In the genomic region with DNA sequence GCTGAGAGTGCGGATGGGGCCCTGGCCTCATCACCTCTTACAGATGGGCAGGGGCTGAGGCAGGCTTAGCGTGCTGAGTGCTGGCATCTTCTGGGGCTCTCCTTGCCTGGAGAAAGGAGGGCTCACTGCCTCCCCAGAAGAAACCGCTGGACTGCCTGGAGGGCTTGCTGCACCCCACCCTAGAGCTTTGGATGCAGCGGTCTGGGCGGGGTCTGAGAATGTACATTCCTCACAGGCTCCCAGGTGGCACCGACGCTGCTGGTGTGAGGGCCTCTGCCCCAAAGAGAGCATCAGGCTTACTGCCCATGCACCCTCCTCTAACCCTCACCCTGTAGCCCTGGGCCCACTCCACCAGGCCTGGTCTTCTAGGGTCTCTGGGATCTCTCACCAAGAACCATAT, we compare ENCODE assay signal across 20 cellular contexts. TPM values are rescaled to one million over a fixed set of nuclear protein-coding genes. Genes with fewer than 3 reads are reported as not detected.
DNase-seq lines count a peak whose midpoint lies in the region; ATAC-seq and TF ChIP-seq lines count a peak whose summit lies in the region.
"Had no signal": no experiment of that assay in that cellular context is flagged by ENCODE, and none has a peak within 500 bp of the region (broad histone marks: within the 10 kb centered on the region; RNA-seq: fewer than 3 reads in every experiment).

No MANE protein-coding gene starts in this region.

- TF ChIP-seq CTCF in brain (conservative IDR thresholded peaks at IDR 0.05) (no peak), neural progenitor cell (IDR thresholded peaks at IDR 0.05) (no peak)

- peaks cover 42% of the 10 kb centered on the region for H3K4me1 Mint-ChIP-seq in brain
- peaks cover 24% of the 10 kb centered on the region for H3K4me1 Mint-ChIP-seq in neural progenitor cell
- peaks cover 2% of the 10 kb centered on the region for H3K4me1 Mint-ChIP-seq in activated naive CD8-positive, alpha-beta T cell treated with anti-CD3 and anti-CD28 coated beads, Interleukin-2, amount 50 U/mL, for 24 hours

- no peak for ATAC-seq in GM19397 (IDR thresholded peaks at IDR 0.05; ENCODE audit: unreplicated experiment)
- ATAC-seq in activated naive CD8-positive, alpha-beta T cell treated with anti-CD3 and anti-CD28 coated beads, Interleukin-2, amount 50 U/mL, for 24 hours, result no peak
- ATAC-seq: CD8-positive, alpha-beta T cell had no signal

- H3K36me3 Mint-ChIP-seq in brain, result no peaks in the 10 kb centered on the region
- H3K36me3 Mint-ChIP-seq in neural progenitor cell, result no peaks in the 10 kb centered on the region
- no peaks in the 10 kb centered on the region for H3K36me3 Mint-ChIP-seq in activated naive CD8-positive, alpha-beta T cell treated with anti-CD3 and anti-CD28 coated beads, Interleukin-2, amount 50 U/mL, for 24 hours (ENCODE audit: low read depth)
- H3K36me3 Mint-ChIP-seq: CD4-positive, CD25-positive, alpha-beta regulatory T cell; CD8-positive, alpha-beta T cell had no signal

- peaks cover 7% of the 10 kb centered on the region for H4K20me1 ChIP-seq in neural progenitor cell (ENCODE audit: low read depth)

- H3K4me2 ChIP-seq in neural progenitor cell, result no peak overlapping the region
- H3K4me2 ChIP-seq: BLaER1 had no signal

- H3K27ac Mint-ChIP-seq in brain (peak overlapping the region in 4 of 5 experiments; percentile 56 to 96 (median 86)), neural progenitor cell (peak overlapping the region; percentile 33)
- no peak overlapping the region for H3K27ac Mint-ChIP-seq in activated naive CD8-positive, alpha-beta T cell treated with anti-CD3 and anti-CD28 coated beads, Interleukin-2, amount 50 U/mL, for 24 hours
- H3K27ac Mint-ChIP-seq: B cell; CD4-positive, CD25-positive, alpha-beta regulatory T cell; CD8-positive, alpha-beta T cell; GM23338; HFFc6 had no signal

- H3K36me3 ChIP-seq in KOPT-K1 (ENCODE audit: insufficient read depth, low read length) (peaks cover 46% of the 10 kb centered on the region), iPS-15b (ENCODE audit: control insufficient read depth, insufficient read depth, low read length) (peaks cover 3% of the 10 kb centered on the region), neural progenitor cell (no peaks in the 10 kb centered on the region)
- H3K36me3 ChIP-seq: BLaER1, HAP-1 had no signal

- no peak overlapping the region for H2AFZ ChIP-seq in neural progenitor cell (replicated peaks)

- no peak overlapping the region for H3K4me3 Mint-ChIP-seq in brain
- H3K4me3 Mint-ChIP-seq in neural progenitor cell, result no peak overlapping the region
- no peak overlapping the region for H3K4me3 Mint-ChIP-seq in activated naive CD8-positive, alpha-beta T cell treated with anti-CD3 and anti-CD28 coated beads, Interleukin-2, amount 50 U/mL, for 24 hours
- H3K4me3 Mint-ChIP-seq: B cell; CD4-positive, CD25-positive, alpha-beta regulatory T cell; CD8-positive, alpha-beta T cell; GM23338; HFFc6 had no signal

- peak overlapping the region; percentile 82 for H3K27ac ChIP-seq in KOPT-K1 (ENCODE audit: low read depth, low read length, poor library complexity, severe bottlenecking)
- H3K27ac ChIP-seq in neural progenitor cell, result no peak overlapping the region
- H3K27ac ChIP-seq: 22Rv1, BLaER1, C4-2B had no signal

- no peaks in the 10 kb centered on the region for H3K79me2 ChIP-seq in neural progenitor cell (ENCODE audit: low read depth)

- H3K4me3 ChIP-seq in iPS-15b (ENCODE audit: low read depth, low read length) (no peak overlapping the region), neural progenitor cell (no peak overlapping the region)
- H3K4me3 ChIP-seq: BLaER1, HAP-1 had no signal

- H3K9me3 ChIP-seq in KOPT-K1 (ENCODE audit: insufficient read depth, low read length, poor library complexity, severe bottlenecking) (no peaks in the 10 kb centered on the region), iPS-15b (ENCODE audit: control insufficient read depth, insufficient read depth, low read length) (no peaks in the 10 kb centered on the region), neural progenitor cell (ENCODE audit: low read depth) (no peaks in the 10 kb centered on the region)
- H3K9me3 ChIP-seq: BLaER1, Caco-2, HAP-1 had no signal

- H3K9ac ChIP-seq in iPS-15b (ENCODE audit: low read depth, low read length), result peak overlapping the region; percentile 47
- no peak overlapping the region for H3K9ac ChIP-seq in neural progenitor cell
- H3K9ac ChIP-seq: BLaER1 had no signal

- H3K9me3 Mint-ChIP-seq in brain (no peaks in the 10 kb centered on the region), neural progenitor cell (peaks cover 2% of the 10 kb centered on the region)
- no peaks in the 10 kb centered on the region for H3K9me3 Mint-ChIP-seq in activated naive CD8-positive, alpha-beta T cell treated with anti-CD3 and anti-CD28 coated beads, Interleukin-2, amount 50 U/mL, for 24 hours
- H3K9me3 Mint-ChIP-seq: CD4-positive, CD25-positive, alpha-beta regulatory T cell; CD8-positive, alpha-beta T cell; GM23338; HFFc6 had no signal

- H3K4me1 ChIP-seq in iPS-15b (ENCODE audit: control insufficient read depth, insufficient read depth, low read length) (peaks cover 2% of the 10 kb centered on the region), neural progenitor cell (peaks cover 13% of the 10 kb centered on the region)
- H3K4me1 ChIP-seq: HAP-1 had no signal

- DNase-seq in neural progenitor cell (ENCODE audit: low spot score) (no peak), NCI-H1105 treated with DMSO at 0.1 percent for 48 hours (lab: John Stamatoyannopoulos, UW) (no peak), amniotic stem cell (lab: John Stamatoyannopoulos, UW) (no peak)
- no peak for DNase-seq in activated naive CD8-positive, alpha-beta T cell treated with anti-CD3 and anti-CD28 coated beads, Interleukin-2, amount 50 U/mL, for 24 hours
- DNase-seq: Caco-2; CD4-positive, CD25-positive, alpha-beta regulatory T cell; CD8-positive, alpha-beta T cell; DMS153; DND-41; HFFc6 had no signal

- peaks cover 13% of the 10 kb centered on the region for H3F3A ChIP-seq in neural progenitor cell (ENCODE audit: low read depth)

- H3K27me3 ChIP-seq in iPS-15b (ENCODE audit: control insufficient read depth, insufficient read depth, low read length), result peaks cover 10% of the 10 kb centered on the region
- peaks cover 41% of the 10 kb centered on the region for H3K27me3 ChIP-seq in neural progenitor cell
- H3K27me3 ChIP-seq: BLaER1 had no signal

- H3K27me3 Mint-ChIP-seq in brain (no peaks in the 10 kb centered on the region), neural progenitor cell (ENCODE audit: insufficient read depth, low read depth) (peaks cover 11% of the 10 kb centered on the region)
- H3K27me3 Mint-ChIP-seq in activated naive CD8-positive, alpha-beta T cell treated with anti-CD3 and anti-CD28 coated beads, Interleukin-2, amount 50 U/mL, for 24 hours, result peaks cover 19% of the 10 kb centered on the region

RNA-seq across cellular contexts. Expression of a gene that starts 51.1 kb away (rescaled TPM):
- polyA plus RNA-seq in brain (ENCODE audit: insufficient read depth, low read depth, low replicate concordance), result 60.7 TPM
- total RNA-seq in neural progenitor cell (ENCODE audit: low replicate concordance), result 2.6 and 3.9 TPM in 2 replicates
- polyA plus RNA-seq: CD4-positive, CD25-positive, alpha-beta regulatory T cell had no signal
